ENCODE assay signal across 16 cellular contexts in the genomic region with DNA sequence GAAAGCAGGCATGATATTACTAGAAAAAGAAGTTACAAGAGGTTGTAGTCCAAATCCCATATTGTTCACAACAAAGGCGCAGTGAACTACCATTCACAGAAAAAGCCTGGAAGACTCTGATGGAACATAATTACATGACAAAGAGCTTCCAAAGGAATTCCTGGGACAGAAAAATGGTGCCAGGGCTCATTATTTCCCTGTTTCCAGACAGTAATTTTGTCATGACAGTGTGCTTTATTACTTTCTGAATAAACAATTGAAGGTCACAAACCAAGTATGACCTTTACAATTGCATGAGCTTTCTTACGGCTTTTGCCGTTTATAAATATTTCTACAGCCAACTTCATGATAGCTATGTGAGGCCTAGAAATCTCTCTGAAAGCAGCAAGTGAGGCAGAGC.
DNase-seq lines count a peak whose midpoint lies in the region; ATAC-seq and TF ChIP-seq lines count a peak whose summit lies in the region.
"Had no signal": no experiment of that assay in that cellular context is flagged by ENCODE, and none has a peak within 500 bp of the region (broad histone marks: within the 10 kb centered on the region; RNA-seq: fewer than 3 reads in every experiment).

No MANE protein-coding gene starts in this region.

- no peaks in the 10 kb centered on the region for H3K9me3 ChIP-seq in endodermal cell (ENCODE audit: control insufficient read depth, low read length)
- H3K9me3 ChIP-seq: BLaER1, Caco-2 had no signal

- 98 to 100% methylated on average over 3 of the region's 3 CpGs for WGBS in endodermal cell (ENCODE audit: insufficient coverage in 1 of 2, insufficient read length in 1 of 2), 2 experiments

- H3K27ac ChIP-seq in GM23338 (ENCODE audit: low read depth) (peak overlapping the region; percentile 55; the same call in 1 of the 2 replicates), endodermal cell (ENCODE audit: low read depth, low read length) (no peak overlapping the region)
- H3K27ac ChIP-seq: BLaER1, GM23248 had no signal

- peaks cover 3% of the 10 kb centered on the region for H3K4me1 Mint-ChIP-seq in GM23338
- H3K4me1 Mint-ChIP-seq in endodermal cell: no peaks in the 10 kb centered on the region
- no peaks in the 10 kb centered on the region for H3K4me1 Mint-ChIP-seq in nephron progenitor cell
- no peaks in the 10 kb centered on the region for H3K4me1 Mint-ChIP-seq in activated naive CD8-positive, alpha-beta T cell treated with anti-CD3 and anti-CD28 coated beads for 36 hours
- H3K4me1 Mint-ChIP-seq: CD8-positive, alpha-beta memory T cell had no signal

- no peaks in the 10 kb centered on the region for H3F3A ChIP-seq in GM23338 (replicated peaks; ENCODE audit: low read depth)

- H3K27me3 ChIP-seq in GM23338 (ENCODE audit: insufficient read depth) (no peaks in the 10 kb centered on the region), endodermal cell (ENCODE audit: control insufficient read depth, insufficient read depth, low read length, poor library complexity, severe bottlenecking) (no peaks in the 10 kb centered on the region)
- H3K27me3 ChIP-seq: BLaER1 had no signal

- H2AFZ ChIP-seq in GM23338: no peak overlapping the region
- H2AFZ ChIP-seq: GM23248 had no signal

- no peak overlapping the region for H3K4me2 ChIP-seq in GM23338
- H3K4me2 ChIP-seq: BLaER1 had no signal

- H4K20me1 ChIP-seq in GM23338 (replicated peaks; ENCODE audit: insufficient read depth): no peaks in the 10 kb centered on the region; the same call in 1 of the 2 replicates

- H3K36me3 ChIP-seq in GM23338 (ENCODE audit: insufficient read depth): no peaks in the 10 kb centered on the region
- H3K36me3 ChIP-seq in endodermal cell (ENCODE audit: control insufficient read depth, insufficient read depth, low read length): peaks cover 55% of the 10 kb centered on the region

- H3K4me3 Mint-ChIP-seq in GM23338 (no peak overlapping the region), endodermal cell (no peak overlapping the region), nephron progenitor cell (no peak overlapping the region)
- H3K4me3 Mint-ChIP-seq in activated naive CD8-positive, alpha-beta T cell treated with anti-CD3 and anti-CD28 coated beads for 36 hours: no peak overlapping the region
- H3K4me3 Mint-ChIP-seq: CD8-positive, alpha-beta memory T cell had no signal

- H3K4me1 ChIP-seq in GM23338 (ENCODE audit: insufficient read depth) (no peaks in the 10 kb centered on the region), endodermal cell (ENCODE audit: control insufficient read depth, insufficient read depth, low read length) (no peaks in the 10 kb centered on the region)

- TF ChIP-seq CTCF in GM23338 (conservative IDR thresholded peaks at IDR 0.05; ENCODE audit: low read depth in 2 of 2) (no peak), endodermal cell (conservative IDR thresholded peaks at IDR 0.05) (no peak), nephron progenitor cell (IDR thresholded peaks at IDR 0.05) (no peak)

- no peak overlapping the region for H3K27ac Mint-ChIP-seq in GM23338
- H3K27ac Mint-ChIP-seq in endodermal cell: peak overlapping the region; percentile 30
- H3K27ac Mint-ChIP-seq in nephron progenitor cell: peak overlapping the region; percentile 32
- no peak overlapping the region for H3K27ac Mint-ChIP-seq in activated naive CD8-positive, alpha-beta T cell treated with anti-CD3 and anti-CD28 coated beads for 36 hours
- H3K27ac Mint-ChIP-seq: CD8-positive, alpha-beta memory T cell had no signal

- H3K79me2 ChIP-seq in GM23338 (replicated peaks; ENCODE audit: insufficient read depth): no peaks in the 10 kb centered on the region

- H3K36me3 Mint-ChIP-seq in GM23338 (ENCODE audit: low read depth) (peaks cover 13% of the 10 kb centered on the region), endodermal cell (ENCODE audit: low read depth) (peaks cover 66% of the 10 kb centered on the region), nephron progenitor cell (ENCODE audit: low read depth) (peaks cover 73% of the 10 kb centered on the region)
- H3K36me3 Mint-ChIP-seq in activated naive CD8-positive, alpha-beta T cell treated with anti-CD3 and anti-CD28 coated beads for 36 hours: no peaks in the 10 kb centered on the region
- H3K36me3 Mint-ChIP-seq: CD8-positive, alpha-beta memory T cell had no signal

- no peaks in the 10 kb centered on the region for H3K9me2 ChIP-seq in GM23338 (ENCODE audit: insufficient read depth)

- H3K9me3 Mint-ChIP-seq in GM23338 (no peaks in the 10 kb centered on the region), endodermal cell (no peaks in the 10 kb centered on the region), nephron progenitor cell (no peaks in the 10 kb centered on the region)
- no peaks in the 10 kb centered on the region for H3K9me3 Mint-ChIP-seq in activated naive CD8-positive, alpha-beta T cell treated with anti-CD3 and anti-CD28 coated beads for 36 hours
- H3K9me3 Mint-ChIP-seq: CD8-positive, alpha-beta memory T cell had no signal

- H3K9ac ChIP-seq in endodermal cell (ENCODE audit: extremely low read depth, low read length, poor library complexity, severe bottlenecking): no peak overlapping the region
- H3K9ac ChIP-seq: BLaER1, GM23248 had no signal

- H3K4me3 ChIP-seq in GM23338: no peak overlapping the region
- no peak overlapping the region for H3K4me3 ChIP-seq in endodermal cell (ENCODE audit: low read length)
- H3K4me3 ChIP-seq: BLaER1, GM23248 had no signal

- H3K27me3 Mint-ChIP-seq in GM23338 (ENCODE audit: insufficient read depth, low read depth, poor library complexity) (peaks cover 4% of the 10 kb centered on the region), endodermal cell (ENCODE audit: insufficient read depth) (no peaks in the 10 kb centered on the region), nephron progenitor cell (ENCODE audit: low read depth, poor library complexity) (no peaks in the 10 kb centered on the region)
- no peaks in the 10 kb centered on the region for H3K27me3 Mint-ChIP-seq in activated naive CD8-positive, alpha-beta T cell treated with anti-CD3 and anti-CD28 coated beads for 36 hours

- DNase-seq in GM23338 (ENCODE audit: low spot score) (no peak), NCI-H2227 treated with DMSO at 0.1 percent for 48 hours (lab: John Stamatoyannopoulos, UW) (peak; percentile 16), endodermal cell (no peak), nephron progenitor cell (no peak), T-helper 9 cell (no peak), NCI-H146 treated with DMSO at 0.1 percent for 48 hours (lab: John Stamatoyannopoulos, UW; ENCODE audit: unreplicated experiment) (no peak), kidney glomerular epithelial cell (lab: John Stamatoyannopoulos, UW) (no peak)
- no peak for DNase-seq in activated naive CD8-positive, alpha-beta T cell treated with anti-CD3 and anti-CD28 coated beads for 36 hours
- DNase-seq: 8988T; AML-193; Caco-2; CD8-positive, alpha-beta memory T cell; DMS53; GM23248; H7 had no signal

- no peak for ATAC-seq in GM23338

TF ChIP-seq in GM23338, 12 proteins besides CTCF, POLR2A, EP300 and RAD21 (continues in another document):
- TF ChIP-seq EZH2phosphoT487 (IDR thresholded peaks at IDR 0.05; ENCODE audit: unreplicated experiment) (no peak), ZNF114 (CRISPR knock-in tag; IDR thresholded peaks at IDR 0.05) (no peak), JUNB (IDR thresholded peaks at IDR 0.05; ENCODE audit: unreplicated experiment) (no peak), POLR2AphosphoS5 (IDR thresholded peaks at IDR 0.05; ENCODE audit: low read depth) (no peak), ZNF331 (CRISPR knock-in tag; IDR thresholded peaks at IDR 0.05; ENCODE audit: low read depth) (no peak), CREB1 (CRISPR knock-in tag; IDR thresholded peaks at IDR 0.05; ENCODE audit: low read depth) (no peak), STAT1 (IDR thresholded peaks at IDR 0.05; ENCODE audit: unreplicated experiment) (no peak), NANOG (IDR thresholded peaks at IDR 0.05; ENCODE audit: borderline replicate concordance) (no peak)
- TF ChIP-seq, protein P1, sequence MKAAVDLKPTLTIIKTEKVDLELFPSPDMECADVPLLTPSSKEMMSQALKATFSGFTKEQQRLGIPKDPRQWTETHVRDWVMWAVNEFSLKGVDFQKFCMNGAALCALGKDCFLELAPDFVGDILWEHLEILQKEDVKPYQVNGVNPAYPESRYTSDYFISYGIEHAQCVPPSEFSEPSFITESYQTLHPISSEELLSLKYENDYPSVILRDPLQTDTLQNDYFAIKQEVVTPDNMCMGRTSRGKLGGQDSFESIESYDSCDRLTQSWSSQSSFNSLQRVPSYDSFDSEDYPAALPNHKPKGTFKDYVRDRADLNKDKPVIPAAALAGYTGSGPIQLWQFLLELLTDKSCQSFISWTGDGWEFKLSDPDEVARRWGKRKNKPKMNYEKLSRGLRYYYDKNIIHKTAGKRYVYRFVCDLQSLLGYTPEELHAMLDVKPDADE (IDR thresholded peaks at IDR 0.05): no peak

Comparison
In these comparisons a context has a peak if more than half of its experiments do, and no peak if none do; other contexts are left out.
1. H3K27ac Mint-ChIP-seq: peak in endodermal cell (single experiment) and nephron progenitor cell (single experiment); none in GM23338 (single experiment) and activated naive CD8-positive, alpha-beta T cell treated with anti-CD3 and anti-CD28 coated beads for 36 hours (single experiment).